Comparison of ENCODE assay signal across 8 cellular contexts in the genomic region with DNA sequence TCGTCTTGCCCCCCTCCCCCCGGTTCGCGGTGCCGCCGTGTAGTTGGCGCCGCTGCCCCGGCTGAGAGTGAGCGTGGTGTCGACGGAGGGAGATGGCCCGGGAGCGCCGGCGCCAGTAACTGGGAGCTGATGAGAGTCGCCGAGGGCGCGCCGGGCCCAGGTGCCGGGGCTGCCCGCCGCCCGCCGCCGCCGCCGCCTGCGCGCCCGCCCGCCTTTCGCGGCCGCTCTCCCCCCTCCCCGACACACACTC. TPM values are rescaled to one million over a fixed set of nuclear protein-coding genes. Genes with fewer than 3 reads are reported as not detected.
DNase-seq lines count a peak whose midpoint lies in the region; ATAC-seq, FAIRE-seq and TF ChIP-seq lines count a peak whose summit lies in the region.

No MANE protein-coding gene starts in this region.

- POLR2A ChIA-PET in naive thymus-derived CD4-positive, alpha-beta T cell (lab: Charles Lee) = interaction anchor here (1.4 to 1.8 kb wide), 3 partner anchors 8 to 18 kb away, joined by 4 to 7 read pairs (median 6); no protein-coding TSS in a partner anchor

- no peak for FAIRE-seq in bronchial epithelial cell (lab: Jason Lieb, UNC)

- peaks cover 69% of the 10 kb centered on the region for H3K4me1 Mint-ChIP-seq in activated naive CD4-positive, alpha-beta T cell treated with anti-CD3 and anti-CD28 coated beads, Interleukin-2, amount 50 U/mL, for 24 hours
- peaks cover 40 to 79% (median 70%) of the 10 kb centered on the region in 7 donors for H3K4me1 Mint-ChIP-seq in naive thymus-derived CD4-positive, alpha-beta T cell

- peaks cover 35% of the 10 kb centered on the region for H3K36me3 Mint-ChIP-seq in activated naive CD4-positive, alpha-beta T cell treated with anti-CD3 and anti-CD28 coated beads, Interleukin-2, amount 50 U/mL, for 24 hours
- peaks cover 0 to 49% (median 37%) of the 10 kb centered on the region in 5 donors for H3K36me3 Mint-ChIP-seq in naive thymus-derived CD4-positive, alpha-beta T cell

- no peaks in the 10 kb centered on the region for H3K9me3 ChIP-seq in naive thymus-derived CD4-positive, alpha-beta T cell (ENCODE audit: control insufficient read depth in 2 of 3, low read length in 3 of 3)

- no peaks in the 10 kb centered on the region for H3K9me3 Mint-ChIP-seq in activated naive CD4-positive, alpha-beta T cell treated with anti-CD3 and anti-CD28 coated beads, Interleukin-2, amount 50 U/mL, for 24 hours
- peaks cover 0 to 8% (median 0%) of the 10 kb centered on the region in 11 donors for H3K9me3 Mint-ChIP-seq in naive thymus-derived CD4-positive, alpha-beta T cell

- TF ChIP-seq CTCF in bronchial epithelial cell (IDR thresholded peaks at IDR 0.05; ENCODE audit: insufficient read depth, low read length, severe bottlenecking) = no peak

- H3K27ac ChIP-seq in naive thymus-derived CD4-positive, alpha-beta T cell (ENCODE audit: low read depth, low read length) = peak overlapping the region; percentile 98

- H3K36me3 ChIP-seq in bronchial epithelial cell (ENCODE audit: control insufficient read depth, insufficient read depth, low read length) = peaks cover 10% of the 10 kb centered on the region
- peaks cover 13 to 34% (median 27%) of the 10 kb centered on the region in 3 experiments for H3K36me3 ChIP-seq in naive thymus-derived CD4-positive, alpha-beta T cell (ENCODE audit: control insufficient read depth in 2 of 3, insufficient read depth in 3 of 3, low read length in 3 of 3)

- peak overlapping the region; percentile 100 for H3K27ac Mint-ChIP-seq in activated naive CD4-positive, alpha-beta T cell treated with anti-CD3 and anti-CD28 coated beads, Interleukin-2, amount 50 U/mL, for 24 hours
- peak overlapping the region; percentile 99 to 100 (median 100) for H3K27ac Mint-ChIP-seq in naive thymus-derived CD4-positive, alpha-beta T cell

- no peak for DNase-seq in activated naive CD4-positive, alpha-beta T cell treated with anti-CD3 and anti-CD28 coated beads, Interleukin-2, amount 50 U/mL, for 16 hours
- DNase-seq in bronchial epithelial cell (ENCODE audit: low read depth) (no peak), NCI-H1930 (lab: John Stamatoyannopoulos, UW) (no peak), NCI-H345 treated with DMSO at 0.1 percent for 48 hours (lab: John Stamatoyannopoulos, UW; ENCODE audit: unreplicated experiment) (no peak)
- DNase-seq in naive thymus-derived CD4-positive, alpha-beta T cell = no peak
- DNase-seq in activated CD4-positive, alpha-beta T cell treated with anti-CD3 and anti-CD28 coated beads for 48 hours = no peak

- peaks cover 25 to 34% of the 10 kb centered on the region in 2 donors for H3K4me1 ChIP-seq in naive thymus-derived CD4-positive, alpha-beta T cell (ENCODE audit: control insufficient read depth in 2 of 2, insufficient read depth in 2 of 2, low read length in 2 of 2)

- H3K27me3 Mint-ChIP-seq in activated naive CD4-positive, alpha-beta T cell treated with anti-CD3 and anti-CD28 coated beads, Interleukin-2, amount 50 U/mL, for 24 hours = no peaks in the 10 kb centered on the region
- peaks cover 0 to 2% (median 0%) of the 10 kb centered on the region in 5 donors for H3K27me3 Mint-ChIP-seq in naive thymus-derived CD4-positive, alpha-beta T cell

- intact Hi-C loops in naive thymus-derived CD4-positive, alpha-beta T cell (cut with micrococcal nuclease) = loop anchor here (1.0 to 5.0 kb wide), 18 partner anchors 8 to 1673 kb away; a partner anchor contains a TSS

- peak overlapping the region; percentile 69 for H3K4me3 ChIP-seq in bronchial epithelial cell (ENCODE audit: low read depth, low read length)
- no peak overlapping the region for H3K4me3 ChIP-seq in naive thymus-derived CD4-positive, alpha-beta T cell (ENCODE audit: low read length)

- H3K4me3 Mint-ChIP-seq in activated naive CD4-positive, alpha-beta T cell treated with anti-CD3 and anti-CD28 coated beads, Interleukin-2, amount 50 U/mL, for 24 hours = peak overlapping the region; percentile 95
- peak overlapping the region; percentile 97 to 99 (median 99) for H3K4me3 Mint-ChIP-seq in naive thymus-derived CD4-positive, alpha-beta T cell

- H3K27me3 ChIP-seq in bronchial epithelial cell (ENCODE audit: control insufficient read depth, insufficient read depth, low read length) = no peaks in the 10 kb centered on the region
- H3K27me3 ChIP-seq in naive thymus-derived CD4-positive, alpha-beta T cell (ENCODE audit: control insufficient read depth in 2 of 2, insufficient read depth in 2 of 2, low read length in 2 of 2) = no peaks in the 10 kb centered on the region

- ATAC-seq in HG03571 (IDR thresholded peaks at IDR 0.05; ENCODE audit: unreplicated experiment) = peak; percentile 0
- ATAC-seq in naive thymus-derived CD4-positive, alpha-beta T cell = no peak

- CTCF ChIA-PET in naive thymus-derived CD4-positive, alpha-beta T cell (lab: Charles Lee) = no interaction called here

RNA-seq across cellular contexts. Expression of a gene that starts 0.3 kb away (rescaled TPM):
- 36.6 and 56.5 TPM in 2 replicates for total RNA-seq in bronchial epithelial cell
- total RNA-seq in naive thymus-derived CD4-positive, alpha-beta T cell = 100 to 1,000 TPM; 143 to 184 (median 179) TPM
- 100 to 1,000 TPM in 1 of 2 donors, 10 to 100 TPM in 1; 86.0 to 115 TPM for polyA plus RNA-seq in naive thymus-derived CD4-positive, alpha-beta T cell
